In the genomic region with DNA sequence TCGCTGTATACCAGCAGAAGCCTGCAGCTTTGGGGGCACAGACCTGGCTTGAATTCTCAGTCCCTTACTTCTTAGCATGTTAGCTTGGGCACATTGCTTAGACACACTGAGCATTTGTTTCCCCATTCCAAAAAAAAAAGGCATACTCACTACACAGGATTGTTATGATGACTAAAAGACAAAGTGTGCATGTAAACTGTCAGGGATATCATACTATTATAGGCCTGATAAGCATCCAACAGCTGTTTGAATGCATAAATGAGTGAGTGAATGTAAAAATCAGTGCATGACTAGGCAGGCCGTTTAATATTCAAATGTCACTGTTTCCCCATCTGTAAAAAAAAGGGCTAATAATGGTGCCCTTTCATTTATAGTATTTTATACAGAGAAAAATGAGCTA, we compare ENCODE assay signal across 31 cellular contexts. TPM values are rescaled to one million over a fixed set of nuclear protein-coding genes. Genes with fewer than 3 reads are reported as not detected.
"Had no signal": no experiment of that assay in that cellular context is flagged by ENCODE, and none has a peak within 500 bp of the region (broad histone marks: within the 10 kb centered on the region; RNA-seq: fewer than 3 reads in every experiment).

No MANE protein-coding gene starts in this region.

- H3K4me3 ChIP-seq: adrenal gland, body of pancreas, cardiac muscle cell, colonic mucosa, esophagus muscularis mucosa, gastroesophageal sphincter had no signal

- H3K27ac ChIP-seq: adrenal gland, body of pancreas, cardiac muscle cell, colonic mucosa, esophagus muscularis mucosa, gastroesophageal sphincter had no signal

- H3K36me3 ChIP-seq: adrenal gland, cardiac muscle cell, colonic mucosa, esophagus muscularis mucosa, gastroesophageal sphincter had no signal

- H3K9me3 ChIP-seq: adrenal gland, body of pancreas, colonic mucosa, esophagus muscularis mucosa had no signal

- ATAC-seq: activated CD4-positive, alpha-beta T cell treated with anti-CD3 and anti-CD28 coated beads for 36 hours; activated CD8-positive, alpha-beta memory T cell treated with anti-CD3 and anti-CD28 coated beads, Interleukin-2, amount 10 ng/mL, durations not matched to agents 7 days and 5 days; activated CD8-positive, alpha-beta T cell treated with anti-CD3 and anti-CD28 coated beads, Interleukin-2, amount 10 ng/mL, durations not matched to agents 7 days and 5 days; activated naive CD8-positive, alpha-beta T cell treated with anti-CD3 and anti-CD28 coated beads, Interleukin-2, amount 50 U/mL, for 24 hours; body of pancreas; gastroesophageal sphincter had no signal

- DNase-seq: activated CD4-positive, alpha-beta memory T cell treated with anti-CD3 and anti-CD28 coated beads for 36 hours; activated CD4-positive, alpha-beta T cell treated with anti-CD3 and anti-CD28 coated beads for 36 hours; activated CD4-positive, alpha-beta T cell treated with anti-CD3 and anti-CD28 coated beads, Interleukin-2, amount 10 ng/mL, durations not matched to agents 24 days and 14 days; activated CD4-positive, CD25-positive, alpha-beta regulatory T cell; activated CD4-positive, CD25-positive, alpha-beta regulatory T cell treated with anti-CD3 and anti-CD28 coated beads, Interleukin-2, amount 50 U/mL, for 72 hours; activated CD8-positive, alpha-beta memory T cell treated with anti-CD3 and anti-CD28 coated beads, Interleukin-2, amount 10 ng/mL, durations not matched to agents 7 days and 5 days; activated CD8-positive, alpha-beta memory T cell treated with anti-CD3 and anti-CD28 coated beads, Interleukin-2, amount 50 U/mL, for 4 hours; activated CD8-positive, alpha-beta T cell treated with anti-CD3 and anti-CD28 coated beads, Interleukin-2, amount 10 ng/mL, durations not matched to agents 7 days and 5 days; activated effector memory CD4-positive, alpha-beta T cell treated with anti-CD3 and anti-CD28 coated beads, Interleukin-2, amount 50 U/mL, for 16 hours; activated naive CD4-positive, alpha-beta T cell treated with anti-CD3 and anti-CD28 coated beads for 36 hours; activated naive CD8-positive, alpha-beta T cell treated with anti-CD3 and anti-CD28 coated beads for 36 hours; activated naive CD8-positive, alpha-beta T cell treated with anti-CD3 and anti-CD28 coated beads, Interleukin-2, amount 50 U/mL, for 24 hours; activated T-cell treated with anti-CD3 and anti-CD28 coated beads, Interleukin-2, amount 50 U/mL, for 1 hour; activated T-cell treated with anti-CD3 and anti-CD28 coated beads, Interleukin-2, amount 50 U/mL, for 48 hours; adrenal gland; amygdala; aorta; body of pancreas; central memory CD4-positive, alpha-beta T cell; cerebellar nuclear complex; colonic mucosa; effector CD8-positive, alpha-beta T cell; foreskin melanocyte; head of caudate nucleus; T-helper 2 cell had no signal

- H3K27me3 ChIP-seq: adrenal gland, body of pancreas, cardiac muscle cell, colonic mucosa had no signal

- H3K4me1 ChIP-seq: adrenal gland, body of pancreas, colonic mucosa, esophagus muscularis mucosa, gastroesophageal sphincter had no signal

RNA-seq across cellular contexts. Expression of a gene that starts 26.5 kb away (rescaled TPM):
- total RNA-seq: activated CD8-positive, alpha-beta T cell treated with anti-CD3 and anti-CD28 coated beads, Interleukin-2, amount 10 ng/mL, durations not matched to agents 7 days and 5 days; adrenal gland; aorta; dermis microvascular lymphatic vessel endothelial cell; endothelial cell of umbilical vein; esophagus muscularis mucosa; glomerular endothelial cell had no signal
- polyA plus RNA-seq: endothelial cell of umbilical vein had no signal
